Comparison of ENCODE assay signal across 12 cellular contexts in genomic region chr11:68016904-68017817, GRCh38. TPM values are rescaled to one million over a fixed set of nuclear protein-coding genes. Genes with fewer than 3 reads are reported as not detected.
A peak's percentile ranks its signal among the peaks of the same experiment; 100 is the strongest.
DNase-seq lines count a peak whose midpoint lies in the region; ATAC-seq and TF ChIP-seq lines count a peak whose summit lies in the region.
"Had no signal": no experiment of that assay in that cellular context is flagged by ENCODE, and none has a peak within 500 bp of the region (broad histone marks: within the 10 kb centered on the region; RNA-seq: fewer than 3 reads in every experiment).

No MANE protein-coding gene starts in this region.

- peak; percentile 17 for ATAC-seq in left ventricle myocardium superior
- ATAC-seq in body of pancreas: no peak
- no peak for ATAC-seq in HG02870 (IDR thresholded peaks at IDR 0.05; ENCODE audit: unreplicated experiment)
- ATAC-seq: psoas muscle had no signal

- H4K91ac ChIP-seq in mesenchymal stem cell (ENCODE audit: low read length): peak overlapping the region; percentile 20

- DNase-seq in left ventricle myocardium superior: no peak
- DNase-seq in left ventricle myocardium inferior: no peak
- DNase-seq in body of pancreas: no peak
- no peak for DNase-seq in mesenchymal stem cell
- DNase-seq in NCI-H1417 (lab: John Stamatoyannopoulos, UW): no peak
- no peak for DNase-seq in DMS79 (lab: John Stamatoyannopoulos, UW)
- DNase-seq in brain microvascular endothelial cell: no peak
- DNase-seq: aorta; NCI-H1105 treated with DMSO at 0.1 percent for 48 hours; psoas muscle; stimulated activated CD4-positive, alpha-beta T cell treated with anti-CD3 and anti-CD28 coated beads, Interleukin-15, amount 100 ng/mL, for 24 hours had no signal

- no peak overlapping the region for H2BK15ac ChIP-seq in mesenchymal stem cell (ENCODE audit: low read depth, poor library complexity, severe bottlenecking)

- H3K4me2 ChIP-seq in mesenchymal stem cell (ENCODE audit: low read length, poor library complexity, severe bottlenecking): no peak overlapping the region

- no peaks in the 10 kb centered on the region for H3K27me3 ChIP-seq in left ventricle myocardium inferior (ENCODE audit: low read depth)
- H3K27me3 ChIP-seq in body of pancreas: no peaks in the 10 kb centered on the region
- no peaks in the 10 kb centered on the region for H3K27me3 ChIP-seq in mesenchymal stem cell (ENCODE audit: control insufficient read depth in 1 of 2, insufficient read depth in 1 of 2, low read length in 2 of 2)
- H3K27me3 ChIP-seq in brain microvascular endothelial cell (replicated peaks): no peaks in the 10 kb centered on the region

- peaks cover 2% of the 10 kb centered on the region for H3K79me1 ChIP-seq in mesenchymal stem cell (replicated peaks; ENCODE audit: low read length, poor library complexity, severe bottlenecking)

- in situ Hi-C loops in brain microvascular endothelial cell (cut with HindIII; ENCODE audit: low pct_ligation_motif_present, low sequenced_read_pairs): no loop called here

- peak overlapping the region in 1 of 2 experiments; percentile 41 for H3K18ac ChIP-seq in mesenchymal stem cell (ENCODE audit: low read depth in 1 of 2, low read length in 2 of 2)

- H3K36me3 ChIP-seq in left ventricle myocardium inferior (no peaks in the 10 kb centered on the region), body of pancreas (replicated peaks in 1 of 2; ENCODE audit: insufficient read depth in 1 of 2, low read depth in 2 of 2) (no peaks in the 10 kb centered on the region), mesenchymal stem cell (ENCODE audit: control insufficient read depth in 1 of 2, insufficient read depth in 2 of 2, low read depth in 1 of 2, low read length in 2 of 2) (peaks cover 10 to 16% of the 10 kb centered on the region in 2 experiments), brain microvascular endothelial cell (replicated peaks) (no peaks in the 10 kb centered on the region)

- intact Hi-C loops in left ventricle myocardium superior (cut with micrococcal nuclease): no loop called here
- intact Hi-C loops in left ventricle myocardium inferior (cut with micrococcal nuclease): no loop called here
- intact Hi-C loops in body of pancreas (cut with DNase I): no loop called here

- H3K14ac ChIP-seq in mesenchymal stem cell (ENCODE audit: low read length in 2 of 2): no peak overlapping the region

- no peak overlapping the region for H3K9ac ChIP-seq in mesenchymal stem cell (ENCODE audit: low read length)

- no peak overlapping the region for H3K23ac ChIP-seq in mesenchymal stem cell (ENCODE audit: low read length in 2 of 2)

- no peak overlapping the region for H2BK120ac ChIP-seq in mesenchymal stem cell (ENCODE audit: low read depth, low read length)

- no peak for TF ChIP-seq POLR2A in body of pancreas (IDR thresholded peaks at IDR 0.05)

- peak overlapping the region in 1 of 2 experiments; percentile 51 for H2BK12ac ChIP-seq in mesenchymal stem cell (ENCODE audit: low read length in 2 of 2)

- no peaks in the 10 kb centered on the region for H3K9me3 ChIP-seq in left ventricle myocardium inferior (replicated peaks)
- no peaks in the 10 kb centered on the region for H3K9me3 ChIP-seq in body of pancreas
- no peaks in the 10 kb centered on the region for H3K9me3 ChIP-seq in mesenchymal stem cell (ENCODE audit: control insufficient read depth, low read length)
- H3K9me3 ChIP-seq: psoas muscle had no signal

- no peak overlapping the region for H2AFZ ChIP-seq in mesenchymal stem cell (ENCODE audit: low read depth, low read length)

- H3K27ac ChIP-seq in left ventricle myocardium inferior (replicated peaks) (no peak overlapping the region), body of pancreas (peak overlapping the region in 3 of 4 donors; percentile 23 to 39 (median 37)), mesenchymal stem cell (ENCODE audit: low read length, poor library complexity, severe bottlenecking) (no peak overlapping the region), brain microvascular endothelial cell (no peak overlapping the region)
- H3K27ac ChIP-seq: psoas muscle had no signal

- no peak overlapping the region for H4K8ac ChIP-seq in mesenchymal stem cell (ENCODE audit: low read length)

- WGBS in body of pancreas, 2 donors: 55 to 65% methylated on average over 5 to 16 of the region's 16 CpGs
- WGBS in mesenchymal stem cell: 80% methylated on average over 16 of the region's 16 CpGs

- peak overlapping the region in 1 of 2 experiments; percentile 26 for H3K4ac ChIP-seq in mesenchymal stem cell (ENCODE audit: low read depth in 1 of 2, low read length in 2 of 2)

- no peak overlapping the region for H2AK5ac ChIP-seq in mesenchymal stem cell (ENCODE audit: low read length, severe bottlenecking)

- TF ChIP-seq CTCF in left ventricle myocardium inferior (IDR thresholded peaks at IDR 0.05; ENCODE audit: borderline replicate concordance): no peak
- TF ChIP-seq CTCF in body of pancreas (IDR thresholded peaks at IDR 0.05): no peak
- no peak for TF ChIP-seq CTCF in brain microvascular endothelial cell (IDR thresholded peaks at IDR 0.05; ENCODE audit: low read depth, low read length, missing control alignments)

- H2BK5ac ChIP-seq in mesenchymal stem cell (ENCODE audit: low read depth, low read length, poor library complexity, severe bottlenecking): no peak overlapping the region

- no peak overlapping the region for H3K4me3 ChIP-seq in left ventricle myocardium inferior
- no peak overlapping the region for H3K4me3 ChIP-seq in body of pancreas
- H3K4me3 ChIP-seq in mesenchymal stem cell (ENCODE audit: insufficient read depth in 1 of 2, low read depth in 1 of 2, low read length in 2 of 2): no peak overlapping the region
- no peak overlapping the region for H3K4me3 ChIP-seq in brain microvascular endothelial cell (ENCODE audit: low read depth, low read length)
- H3K4me3 ChIP-seq: psoas muscle had no signal

- H3K4me1 ChIP-seq in left ventricle myocardium inferior: peaks cover 9% of the 10 kb centered on the region
- H3K4me1 ChIP-seq in body of pancreas: peaks cover 40% of the 10 kb centered on the region
- peaks cover 57% of the 10 kb centered on the region for H3K4me1 ChIP-seq in mesenchymal stem cell (ENCODE audit: control insufficient read depth, insufficient read depth, low read depth, low read length)
- H3K4me1 ChIP-seq: psoas muscle had no signal

RNA-seq across cellular contexts. Expression of gene ALDH3B1, which starts 7.0 kb away (rescaled TPM):
- total RNA-seq in left ventricle myocardium superior (4.9 TPM), left ventricle myocardium inferior (3.7 TPM), body of pancreas (10 to 100 TPM; 15.2 to 18.4 TPM)
- polyA plus RNA-seq in mesenchymal stem cell (2013, experiment 1 of 2): 22.4 TPM
- polyA plus RNA-seq in mesenchymal stem cell (2013, experiment 2 of 2): 22.5 TPM

RNA-seq across cellular contexts. Expression of gene UNC93B1, which starts 13.3 kb away (rescaled TPM):
- total RNA-seq in left ventricle myocardium superior (7.6 TPM), left ventricle myocardium inferior (6.1 TPM), body of pancreas (10 to 100 TPM; 33.9 to 40.5 TPM)
- 12.1 TPM for polyA plus RNA-seq in mesenchymal stem cell (2013, experiment 1 of 2)
- polyA plus RNA-seq in mesenchymal stem cell (2013, experiment 2 of 2): 11.5 TPM

RNA-seq across cellular contexts. Expression of gene NDUFS8, which starts 13.3 kb away (rescaled TPM):
- total RNA-seq in left ventricle myocardium superior (514 TPM), left ventricle myocardium inferior (436 TPM), body of pancreas (100 to 1,000 TPM; 108 to 109 TPM)
- polyA plus RNA-seq in mesenchymal stem cell (2013, experiment 1 of 2): 104 TPM
- 106 TPM for polyA plus RNA-seq in mesenchymal stem cell (2013, experiment 2 of 2)

RNA-seq across cellular contexts. Expression of gene TCIRG1, which starts 21.7 kb away (rescaled TPM):
- total RNA-seq in left ventricle myocardium superior (25.8 TPM), left ventricle myocardium inferior (23.4 TPM), body of pancreas (100 to 1,000 TPM; 488 to 798 TPM)
- 84.2 TPM for polyA plus RNA-seq in mesenchymal stem cell (2013, experiment 1 of 2)
- polyA plus RNA-seq in mesenchymal stem cell (2013, experiment 2 of 2): 79.4 TPM

Comparison
In these comparisons a context has a peak if more than half of its experiments do, and no peak if none do; other contexts are left out.
1. H3K27ac ChIP-seq: peak in body of pancreas (3 of 4); none in left ventricle myocardium inferior (single experiment), mesenchymal stem cell (single experiment) and brain microvascular endothelial cell (single experiment).